16 cellular contexts compared by ENCODE assay signal in genomic region chr19:18107235-18108083, GRCh38. TPM values are rescaled to one million over a fixed set of nuclear protein-coding genes. Genes with fewer than 3 reads are reported as not detected.
DNase-seq lines count a peak whose midpoint lies in the region; ATAC-seq, FAIRE-seq and TF ChIP-seq lines count a peak whose summit lies in the region.
"Had no signal": no experiment of that assay in that cellular context is flagged by ENCODE, and none has a peak within 500 bp of the region (broad histone marks: within the 10 kb centered on the region; RNA-seq: fewer than 3 reads in every experiment).

No MANE protein-coding gene starts in this region.

- H3K4me2 ChIP-seq in HepG2 (ENCODE audit: low read depth, low read length) = no peak overlapping the region

- H3K4me3 ChIP-seq in HepG2 (replicated peaks in 1 of 3; ENCODE audit: insufficient read depth in 1 of 3, low read depth in 2 of 3, low read length in 3 of 3) = no peak overlapping the region
- H3K4me3 ChIP-seq in right lobe of liver = no peak overlapping the region
- no peak overlapping the region for H3K4me3 ChIP-seq in bronchial epithelial cell (ENCODE audit: low read depth, low read length)
- H3K4me3 ChIP-seq: breast epithelium had no signal

- no peak for TF ChIP-seq EP300 in HepG2 (IDR thresholded peaks at IDR 0.05; ENCODE audit: low read depth in 2 of 2, low read length in 2 of 2)
- no peak for TF ChIP-seq EP300 in HepG2 (CRISPR knock-in tag; IDR thresholded peaks at IDR 0.05; ENCODE audit: borderline replicate concordance)

- BruUV-seq in HepG2 (replicated peaks; lab: Mats Ljungman, UMichigan) = no TSS peak

- TF ChIP-seq RAD21 in HepG2 (CRISPR knock-in tag; IDR thresholded peaks at IDR 0.05) = no peak

- no peak overlapping the region for H3K9ac ChIP-seq in HepG2 (ENCODE audit: insufficient read depth, low read depth, low read length)

- POLR2A ChIA-PET in HepG2 (lab: Yijun Ruan, JAX) = no interaction called here

- FAIRE-seq in HepG2 (lab: Jason Lieb, UNC) = no peak
- FAIRE-seq in bronchial epithelial cell (lab: Jason Lieb, UNC) = no peak

- no peak overlapping the region for H3K27ac ChIP-seq in HepG2 (ENCODE audit: extremely low read length, insufficient read depth, low read length)
- no peak overlapping the region for H3K27ac ChIP-seq in right lobe of liver
- H3K27ac ChIP-seq: breast epithelium, foreskin keratinocyte had no signal

- CTCF ChIA-PET in HepG2 (lab: Yijun Ruan, JAX; ENCODE audit: low intra/inter-chr PET ratio, low total read pairs) = no interaction called here

- intact Hi-C loops in HepG2 (cut with micrococcal nuclease; ENCODE audit: unreplicated experiment) = no loop called here
- intact Hi-C loops in right lobe of liver (cut with DNase I) = no loop called here

- H3K4me1 ChIP-seq in HepG2 (ENCODE audit: insufficient read depth, low read length) (peaks cover 54% of the 10 kb centered on the region), right lobe of liver (peaks cover 0 to 25% (median 2%) of the 10 kb centered on the region in 4 donors)
- H3K4me1 ChIP-seq: foreskin keratinocyte had no signal

- TF ChIP-seq CTCF in HepG2 (CRISPR knock-in tag; IDR thresholded peaks at IDR 0.05) = no peak
- no peak for TF ChIP-seq CTCF in right lobe of liver (IDR thresholded peaks at IDR 0.05)
- TF ChIP-seq CTCF in bronchial epithelial cell (IDR thresholded peaks at IDR 0.05; ENCODE audit: insufficient read depth, low read length, severe bottlenecking) = no peak

- no peak overlapping the region for H2AFZ ChIP-seq in HepG2 (ENCODE audit: low read length)

- H4K20me1 ChIP-seq in HepG2 (ENCODE audit: insufficient read depth, low read length) = no peaks in the 10 kb centered on the region

- H3K79me2 ChIP-seq in HepG2 (ENCODE audit: insufficient read depth, low read length) = no peaks in the 10 kb centered on the region

- ATAC-seq in HepG2 (no peak), right lobe of liver (no peak), HG02973 (IDR thresholded peaks at IDR 0.05; ENCODE audit: unreplicated experiment) (no peak), HG02884 (IDR thresholded peaks at IDR 0.05; ENCODE audit: unreplicated experiment) (no peak)
- ATAC-seq: effector memory CD8-positive, alpha-beta T cell; foreskin keratinocyte had no signal

- no peak for TF ChIP-seq POLR2A in HepG2 (IDR thresholded peaks at IDR 0.05; ENCODE audit: insufficient read depth in 1 of 2, low read depth in 2 of 2, low read length in 2 of 2)
- no peak for TF ChIP-seq POLR2A in right lobe of liver (IDR thresholded peaks at IDR 0.05)

- H3K27me3 ChIP-seq in HepG2 (ENCODE audit: control insufficient read depth in 1 of 2, insufficient read depth in 2 of 2, low read length in 2 of 2) (no peaks in the 10 kb centered on the region), right lobe of liver (no peaks in the 10 kb centered on the region), bronchial epithelial cell (ENCODE audit: control insufficient read depth, insufficient read depth, low read length) (no peaks in the 10 kb centered on the region)
- H3K27me3 ChIP-seq: breast epithelium had no signal

- in situ Hi-C loops in HepG2 (cut with HindIII; ENCODE audit: extremely low pct_ligation_motif_present, low pct_unique_long_range_greater_than_20kb) = no loop called here

- H3K36me3 ChIP-seq in HepG2 (replicated peaks in 1 of 2; ENCODE audit: control insufficient read depth in 1 of 2, insufficient read depth in 2 of 2, low read length in 2 of 2) (no peaks in the 10 kb centered on the region), right lobe of liver (no peaks in the 10 kb centered on the region), bronchial epithelial cell (ENCODE audit: control insufficient read depth, insufficient read depth, low read length) (peaks cover 2% of the 10 kb centered on the region)
- H3K36me3 ChIP-seq: breast epithelium had no signal

- DNase-seq in HepG2 (ENCODE audit: low spot score) = no peak
- no peak for DNase-seq in right lobe of liver
- peak; percentile 81 for DNase-seq in NOMO-1 treated with DMSO at 0.1 percent for 48 hours (lab: John Stamatoyannopoulos, UW; ENCODE audit: unreplicated experiment)
- DNase-seq in bronchial epithelial cell (ENCODE audit: low read depth) = peak; percentile 75
- no peak for DNase-seq in activated effector memory CD4-positive, alpha-beta T cell treated with Interleukin-2 at 50 U/mL for 16 hours
- no peak for DNase-seq in GOT3 (lab: John Stamatoyannopoulos, UW)
- DNase-seq: activated CD4-positive, alpha-beta T cell treated with anti-CD3 and anti-CD28 coated beads, Interleukin-2, amount 50 U/mL, for 4 hours; activated gamma-delta T cell; effector memory CD8-positive, alpha-beta T cell; foreskin keratinocyte; islet precursor cell; NCI-H146; T-helper 2 cell had no signal

- no peaks in the 10 kb centered on the region for H3K9me3 ChIP-seq in HepG2 (ENCODE audit: low read length)
- H3K9me3 ChIP-seq in right lobe of liver = no peaks in the 10 kb centered on the region
- H3K9me3 ChIP-seq: breast epithelium had no signal

- WGBS in HepG2 (ENCODE audit: low lambda C conversion rate) = 87% methylated on average over 8 of the region's 14 CpGs
- WGBS in right lobe of liver (ENCODE audit: insufficient coverage, low coverage, low lambda C conversion rate, missing lambda C conversion rate) = 69% methylated on average over 6 of the region's 14 CpGs

RNA-seq across cellular contexts. Expression of gene MAST3, which starts 9.9 kb away (rescaled TPM):
- total RNA-seq in HepG2 (2016; rRNA removed; fragmentation: Illumina TruSeq; extraction: Trizol) (4.1 and 4.5 TPM in 2 replicates), right lobe of liver (10 to 100 TPM in 3 of 6 experiments, 1 to 10 TPM in 3; 8.0 to 17.9 (median 10.0) TPM), bronchial epithelial cell (0.79 and 2.2 TPM in 2 replicates)
- total RNA-seq in HepG2 (2016; cell fraction: cytosol; rRNA removed; fragmentation: Illumina TruSeq; extraction: Trizol; ENCODE audit: low read depth) = 1.9 and 2.8 TPM in 2 replicates
- 3.6 and 4.1 TPM in 2 replicates for total RNA-seq in HepG2 (2016; cell fraction: insoluble cytoplasmic fraction; rRNA removed; fragmentation: Illumina TruSeq; extraction: Trizol)
- 4.4 and 5.1 TPM in 2 replicates for total RNA-seq in HepG2 (2016; cell fraction: membrane; rRNA removed; fragmentation: Illumina TruSeq; extraction: Trizol)
- 5.3 and 7.5 TPM in 2 replicates for total RNA-seq in HepG2 (2016; cell fraction: nucleus; rRNA removed; fragmentation: Illumina TruSeq; extraction: Trizol)
- 4.6 and 6.0 TPM in 2 replicates for polyA plus RNA-seq in HepG2 (2011; rRNA removed)
- 2.0 and 2.4 TPM in 2 replicates for polyA plus RNA-seq in HepG2 (2011; cell fraction: cytosol; rRNA removed)
- polyA plus RNA-seq in HepG2 (2011; cell fraction: nucleus; rRNA removed) = 18.7 and 20.6 TPM in 2 replicates
- 5.2 and 6.4 TPM in 2 replicates for polyA plus RNA-seq in HepG2 (2012)
- polyA plus RNA-seq in HepG2 (2016; cell fraction: cytosol; fragmentation: Illumina TruSeq; extraction: Trizol; ENCODE audit: low read depth) = 1.0 and 1.1 TPM in 2 replicates
- polyA plus RNA-seq in HepG2 (2016; cell fraction: insoluble cytoplasmic fraction; fragmentation: Illumina TruSeq; extraction: Trizol; ENCODE audit: low read depth) = 4.1 and 5.8 TPM in 2 replicates
- 2.0 and 2.2 TPM in 2 replicates for polyA plus RNA-seq in HepG2 (2016; cell fraction: membrane; fragmentation: Illumina TruSeq; extraction: Trizol; ENCODE audit: low read depth)
- polyA plus RNA-seq in HepG2 (2016; cell fraction: nucleus; fragmentation: Illumina TruSeq; extraction: Trizol; ENCODE audit: insufficient read depth, low read depth) = 22.7 and 26.8 TPM in 2 replicates
- 3.2 and 9.3 TPM in 2 replicates for polyA minus RNA-seq in HepG2 (2011; rRNA and poly(A)+ RNA removed; ENCODE audit: low replicate concordance)
- 6.7 and 7.6 TPM in 2 replicates for polyA minus RNA-seq in HepG2 (2011; cell fraction: cytosol; rRNA and poly(A)+ RNA removed)
- polyA minus RNA-seq in HepG2 (2011; cell fraction: nucleus; rRNA and poly(A)+ RNA removed) = 7.3 and 8.5 TPM in 2 replicates

RNA-seq across cellular contexts. Expression of gene IL12RB1, which starts 20.7 kb away (rescaled TPM):
- total RNA-seq in HepG2 (2016; rRNA removed; fragmentation: Illumina TruSeq; extraction: Trizol) (0.04 TPM in 1 of 2 replicates, not detected in the other), right lobe of liver (1 to 10 TPM in 1 of 6 experiments, under 1 TPM in 5; 0.25 to 2.0 (median 0.70) TPM), bronchial epithelial cell (under 0.01 TPM in 1 of 2 replicates, not detected in the other)
- total RNA-seq in HepG2 (2016; cell fraction: cytosol; rRNA removed; fragmentation: Illumina TruSeq; extraction: Trizol; ENCODE audit: low read depth) = not detected in 2 replicates
- 0.09 TPM in 1 of 2 replicates, not detected in the other for total RNA-seq in HepG2 (2016; cell fraction: insoluble cytoplasmic fraction; rRNA removed; fragmentation: Illumina TruSeq; extraction: Trizol)
- 0.12 TPM in 1 of 2 replicates, not detected in the other for total RNA-seq in HepG2 (2016; cell fraction: membrane; rRNA removed; fragmentation: Illumina TruSeq; extraction: Trizol)
- not detected in 2 replicates for total RNA-seq in HepG2 (2016; cell fraction: nucleus; rRNA removed; fragmentation: Illumina TruSeq; extraction: Trizol)
- polyA plus RNA-seq in HepG2 (2011; rRNA removed) = 0.03 and 0.13 TPM in 2 replicates
- polyA plus RNA-seq in HepG2 (2011; cell fraction: cytosol; rRNA removed) = 0.10 and 0.19 TPM in 2 replicates
- 0.27 and 0.35 TPM in 2 replicates for polyA plus RNA-seq in HepG2 (2011; cell fraction: nucleus; rRNA removed)
- polyA plus RNA-seq in HepG2 (2012) = 0.12 TPM in 1 of 2 replicates, not detected in the other
- not detected in 2 replicates for polyA plus RNA-seq in HepG2 (2016; cell fraction: cytosol; fragmentation: Illumina TruSeq; extraction: Trizol; ENCODE audit: low read depth)
- not detected in 2 replicates for polyA plus RNA-seq in HepG2 (2016; cell fraction: insoluble cytoplasmic fraction; fragmentation: Illumina TruSeq; extraction: Trizol; ENCODE audit: low read depth)
- 0.09 TPM in 1 of 2 replicates, not detected in the other for polyA plus RNA-seq in HepG2 (2016; cell fraction: membrane; fragmentation: Illumina TruSeq; extraction: Trizol; ENCODE audit: low read depth)
- polyA plus RNA-seq in HepG2 (2016; cell fraction: nucleus; fragmentation: Illumina TruSeq; extraction: Trizol; ENCODE audit: insufficient read depth, low read depth) = 0.20 TPM in 1 of 2 replicates, not detected in the other
- polyA minus RNA-seq in HepG2 (2011; rRNA and poly(A)+ RNA removed; ENCODE audit: low replicate concordance) = 0.12 and 0.36 TPM in 2 replicates
- not detected in 2 replicates for polyA minus RNA-seq in HepG2 (2011; cell fraction: cytosol; rRNA and poly(A)+ RNA removed)
- not detected in 2 replicates for polyA minus RNA-seq in HepG2 (2011; cell fraction: nucleus; rRNA and poly(A)+ RNA removed)

RNA-seq across cellular contexts. Expression of gene PIK3R2, which starts 45.5 kb away (rescaled TPM):
- total RNA-seq in HepG2 (2016; rRNA removed; fragmentation: Illumina TruSeq; extraction: Trizol) = 15.8 and 25.3 TPM in 2 replicates
- total RNA-seq in HepG2 (2016; cell fraction: cytosol; rRNA removed; fragmentation: Illumina TruSeq; extraction: Trizol; ENCODE audit: low read depth) = 13.7 and 16.1 TPM in 2 replicates
- total RNA-seq in HepG2 (2016; cell fraction: insoluble cytoplasmic fraction; rRNA removed; fragmentation: Illumina TruSeq; extraction: Trizol) = 12.5 and 18.3 TPM in 2 replicates
- 33.3 and 40.2 TPM in 2 replicates for total RNA-seq in HepG2 (2016; cell fraction: membrane; rRNA removed; fragmentation: Illumina TruSeq; extraction: Trizol)
- total RNA-seq in HepG2 (2016; cell fraction: nucleus; rRNA removed; fragmentation: Illumina TruSeq; extraction: Trizol) = 14.5 and 18.4 TPM in 2 replicates
- 18.6 and 27.2 TPM in 2 replicates for polyA plus RNA-seq in HepG2 (2011; rRNA removed)
- polyA plus RNA-seq in HepG2 (2011; cell fraction: cytosol; rRNA removed) = 17.0 and 21.2 TPM in 2 replicates
- polyA plus RNA-seq in HepG2 (2011; cell fraction: nucleus; rRNA removed) = 35.7 and 42.1 TPM in 2 replicates
- 39.2 and 39.3 TPM in 2 replicates for polyA plus RNA-seq in HepG2 (2012)
- polyA plus RNA-seq in HepG2 (2016; cell fraction: cytosol; fragmentation: Illumina TruSeq; extraction: Trizol; ENCODE audit: low read depth) = 8.4 and 11.9 TPM in 2 replicates
- 30.5 and 42.6 TPM in 2 replicates for polyA plus RNA-seq in HepG2 (2016; cell fraction: insoluble cytoplasmic fraction; fragmentation: Illumina TruSeq; extraction: Trizol; ENCODE audit: low read depth)
- 46.8 and 48.0 TPM in 2 replicates for polyA plus RNA-seq in HepG2 (2016; cell fraction: membrane; fragmentation: Illumina TruSeq; extraction: Trizol; ENCODE audit: low read depth)
- 60.8 and 65.6 TPM in 2 replicates for polyA plus RNA-seq in HepG2 (2016; cell fraction: nucleus; fragmentation: Illumina TruSeq; extraction: Trizol; ENCODE audit: insufficient read depth, low read depth)
- 18.1 and 22.4 TPM in 2 replicates for polyA minus RNA-seq in HepG2 (2011; rRNA and poly(A)+ RNA removed; ENCODE audit: low replicate concordance)
- 12.0 and 21.3 TPM in 2 replicates for polyA minus RNA-seq in HepG2 (2011; cell fraction: cytosol; rRNA and poly(A)+ RNA removed)
- polyA minus RNA-seq in HepG2 (2011; cell fraction: nucleus; rRNA and poly(A)+ RNA removed) = 12.7 and 19.6 TPM in 2 replicates
- total RNA-seq in right lobe of liver = 10 to 100 TPM; 11.1 to 21.4 (median 14.6) TPM
- 2.6 and 4.0 TPM in 2 replicates for total RNA-seq in bronchial epithelial cell

Comparison
In these comparisons a context has a peak if more than half of its experiments do, and no peak if none do; other contexts are left out.
1. DNase-seq: peak in NOMO-1 treated with DMSO at 0.1 percent for 48 hours (single experiment) and bronchial epithelial cell (single experiment); none in HepG2 (single experiment), right lobe of liver (0 of 3), activated effector memory CD4-positive, alpha-beta T cell treated with Interleukin-2 at 50 U/mL for 16 hours (single experiment) and GOT3 (single experiment).